10 cellular contexts compared by ENCODE assay signal in the genomic region with DNA sequence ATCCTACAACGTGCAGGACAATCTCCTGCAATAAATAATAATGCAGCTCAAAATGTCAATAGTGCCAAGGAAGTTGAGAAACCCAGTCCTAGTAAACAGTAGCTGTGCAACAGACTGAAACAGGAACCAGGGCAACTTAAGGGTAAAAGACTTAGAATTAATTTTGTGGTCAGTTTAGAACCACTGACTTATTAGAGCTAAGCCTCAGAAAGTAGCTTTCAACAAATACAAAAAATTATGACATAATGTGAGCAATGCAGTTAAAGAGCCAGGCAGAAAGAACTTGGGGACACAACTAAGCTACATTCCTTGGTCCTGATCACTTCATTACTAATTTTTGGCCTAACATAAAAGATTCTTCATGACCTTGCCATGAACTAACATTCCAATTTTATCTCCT.
A peak's percentile ranks its signal among the peaks of the same experiment; 100 is the strongest.
DNase-seq lines count a peak whose midpoint lies in the region; ATAC-seq, FAIRE-seq and TF ChIP-seq lines count a peak whose summit lies in the region.
"Had no signal": no experiment of that assay in that cellular context is flagged by ENCODE, and none has a peak within 500 bp of the region (broad histone marks: within the 10 kb centered on the region; RNA-seq: fewer than 3 reads in every experiment).

No MANE protein-coding gene starts in this region.

- DNase-seq in H54 (ENCODE audit: insufficient read length, low spot score) (no peak), fibroblast of villous mesenchyme (ENCODE audit: low read depth) (peak; percentile 5), pons (ENCODE audit: low spot score) (no peak), GM12891 (ENCODE audit: insufficient read length, low spot score) (no peak), GF-D8 (lab: John Stamatoyannopoulos, UW) (no peak)
- no peak for DNase-seq in effector CD8-positive, alpha-beta T cell (lab: John Stamatoyannopoulos, UW)
- DNase-seq: activated CD4-positive, CD25-positive, alpha-beta regulatory T cell; DND-41 had no signal

- ATAC-seq in GM18868 (IDR thresholded peaks at IDR 0.05; ENCODE audit: unreplicated experiment) (peak; percentile 69), HG03469 (IDR thresholded peaks at IDR 0.05; ENCODE audit: unreplicated experiment) (peak; percentile 94)

- FAIRE-seq in H54 (lab: Jason Lieb, UNC): peak; percentile 61
- no peak for FAIRE-seq in GM12891 (lab: Jason Lieb, UNC)

- H3K4me3 ChIP-seq in fibroblast of villous mesenchyme (ENCODE audit: low read depth, low read length): no peak overlapping the region

- no peak for TF ChIP-seq CTCF in fibroblast of villous mesenchyme (IDR thresholded peaks at IDR 0.05; ENCODE audit: insufficient read depth, low read depth, low read length)

- TF ChIP-seq POLR2A in H54 (IDR thresholded peaks at IDR 0.05; ENCODE audit: low read depth, low read length): no peak
- no peak for TF ChIP-seq POLR2A in GM12891 (IDR thresholded peaks at IDR 0.05; ENCODE audit: low read depth, low read length)

TF ChIP-seq in GM12891, 5 proteins besides CTCF, POLR2A, EP300 and RAD21:
- TF ChIP-seq TAF1 (IDR thresholded peaks at IDR 0.05; ENCODE audit: low read depth, low read length): no peak
- TF ChIP-seq SPI1 (IDR thresholded peaks at IDR 0.05; ENCODE audit: low read depth, low read length): no peak
- no peak for TF ChIP-seq PAX5 (IDR thresholded peaks at IDR 0.05; ENCODE audit: insufficient read depth, low read length, severe bottlenecking)
- TF ChIP-seq POLR2AphosphoS5 (IDR thresholded peaks at IDR 0.05; ENCODE audit: low read depth, low read length): no peak
- TF ChIP-seq POU2F2 (IDR thresholded peaks at IDR 0.05; ENCODE audit: low read depth, low read length): no peak
